8 cellular contexts compared by ENCODE assay signal in genomic region chr1:111139956-111140679, GRCh38. TPM values are rescaled to one million over a fixed set of nuclear protein-coding genes. Genes with fewer than 3 reads are reported as not detected.
DNase-seq lines count a peak whose midpoint lies in the region; ATAC-seq and TF ChIP-seq lines count a peak whose summit lies in the region.

Gene CEPT1 (plus strand): TSS chr1:111140223. CDS start chr1:111147715, 7,492 bp downstream.
Gene DRAM2 (minus strand): TSS chr1:111140093. CDS start chr1:111131554, 8,539 bp downstream.

- H3K27ac ChIP-seq in dorsolateral prefrontal cortex (peak within 1 kb of the TSS; percentile 53 to 98 (median 92)), liver (ENCODE audit: low read depth in 1 of 2, low read length in 2 of 2) (peak within 1 kb of the TSS; percentile 98 to 99)

- peak; percentile 81 for ATAC-seq in GM19397 (IDR thresholded peaks at IDR 0.05; ENCODE audit: unreplicated experiment)
- ATAC-seq in HG03565 (IDR thresholded peaks at IDR 0.05; ENCODE audit: unreplicated experiment), result peak; percentile 52

- peak within 1 kb of the TSS; percentile 95 to 99 (median 97) for H3K27ac Mint-ChIP-seq in CD14-positive monocyte

- no peaks in the 10 kb centered on the region for H3K9me3 Mint-ChIP-seq in CD14-positive monocyte

- peaks cover 31 to 36% of the 10 kb centered on the region in 2 donors for H3K36me3 Mint-ChIP-seq in CD14-positive monocyte

- no peak for TF ChIP-seq CTCF in CD14-positive monocyte (IDR thresholded peaks at IDR 0.05)
- peak in 23 of 56 donors; percentile 5 to 52 (median 28) for TF ChIP-seq CTCF in dorsolateral prefrontal cortex (IDR thresholded peaks at IDR 0.05 in 54 of 56, conservative IDR thresholded peaks at IDR 0.05 in 2 of 56; ENCODE audit: low read depth in 1 of 56, partially characterized antibody in 56 of 56)
- TF ChIP-seq CTCF in liver (IDR thresholded peaks at IDR 0.05; ENCODE audit: low read depth, low read length, missing input control), result no peak

- TF ChIP-seq RAD21 in liver (IDR thresholded peaks at IDR 0.05), result peak in 1 of 2 donors; percentile 3

- WGBS in liver, result under 1% methylated on average over 68 of the region's 68 CpGs

- H3K27me3 ChIP-seq in dorsolateral prefrontal cortex (no peaks in the 10 kb centered on the region), liver (ENCODE audit: control insufficient read depth in 4 of 4, insufficient read depth in 4 of 4, low read length in 3 of 4) (no peaks in the 10 kb centered on the region)

- H3K4me3 Mint-ChIP-seq in CD14-positive monocyte, result peak within 1 kb of the TSS; percentile 99 to 100

- H3K4me1 ChIP-seq in liver (ENCODE audit: control insufficient read depth in 4 of 4, insufficient read depth in 4 of 4, low read length in 3 of 4), result peaks cover 3 to 47% (median 42%) of the 10 kb centered on the region in 4 donors

- H3K9ac ChIP-seq in liver (ENCODE audit: low read depth in 1 of 2, low read length in 2 of 2), result peak within 1 kb of the TSS; percentile 97

- H3K4me3 ChIP-seq in dorsolateral prefrontal cortex, result peak within 1 kb of the TSS; percentile 63 to 98 (median 91)
- H3K4me3 ChIP-seq in liver (ENCODE audit: low read depth in 1 of 3, low read length in 3 of 3), result peak within 1 kb of the TSS; percentile 75 to 98 (median 86)

- peaks cover 0 to 1% (median 0%) of the 10 kb centered on the region in 4 donors for H3K36me3 ChIP-seq in liver (ENCODE audit: control insufficient read depth in 4 of 4, insufficient read depth in 3 of 4, low read depth in 1 of 4, low read length in 3 of 4)

- intact Hi-C loops in CD14-positive monocyte (cut with micrococcal nuclease), result loop anchor here (5.0 to 10.0 kb wide), 3 partner anchors 52 to 305 kb away; partner anchors contain the start of genes ATP5PB (in 1 of the 2) and WDR77 (in 1 of the 2)
- intact Hi-C loops in dorsolateral prefrontal cortex (cut with DNase I), result no loop called here

- DNase-seq in CD14-positive monocyte (ENCODE audit: low spot score), result peak; percentile 88
- DNase-seq in NCI-H748 treated with DMSO at 0.1 percent for 48 hours (lab: John Stamatoyannopoulos, UW), result peak; percentile 74
- peak; percentile 92 to 96 for DNase-seq in activated CD4-positive, alpha-beta T cell treated with anti-CD3 and anti-CD28 coated beads, Interleukin-2, amount 50 U/mL, for 48 hours
- DNase-seq in dorsolateral prefrontal cortex, result peak; percentile 79 to 98 (median 94)
- peak; percentile 94 for DNase-seq in stimulated activated CD4-positive, alpha-beta T cell treated with anti-CD3 and anti-CD28 coated beads, Interleukin-4, amount 100 ng/mL, for 1 hour

- H3K9me3 ChIP-seq in liver (ENCODE audit: control insufficient read depth in 4 of 4, low read length in 3 of 4), result no peaks in the 10 kb centered on the region

- peaks cover 0 to 1% (median 0%) of the 10 kb centered on the region in 3 donors for H3K27me3 Mint-ChIP-seq in CD14-positive monocyte (ENCODE audit: low read depth in 3 of 3)

- H3K4me1 Mint-ChIP-seq in CD14-positive monocyte, result peaks cover 56% of the 10 kb centered on the region

TF ChIP-seq in liver, 16 proteins besides CTCF, POLR2A, EP300 and RAD21:
- TF ChIP-seq EGR1 (IDR thresholded peaks at IDR 0.05; ENCODE audit: low read depth in 2 of 2) (no peak), ATF3 (IDR thresholded peaks at IDR 0.05) (no peak), SP1 (IDR thresholded peaks at IDR 0.05) (peak; percentile 7), FOXA1 (IDR thresholded peaks at IDR 0.05) (peak; percentile 28), ZBTB33 (IDR thresholded peaks at IDR 0.05) (peak; percentile 62), HNF4G (IDR thresholded peaks at IDR 0.05) (no peak), NR2F2 (IDR thresholded peaks at IDR 0.05) (no peak), RXRA (IDR thresholded peaks at IDR 0.05) (peak; percentile 44 to 49), YY1 (IDR thresholded peaks at IDR 0.05) (peak; percentile 77), GABPA (IDR thresholded peaks at IDR 0.05 in 1 of 2, conservative IDR thresholded peaks at IDR 0.05 in 1 of 2) (peak in 1 of 2 donors; percentile 53), HNF4A (conservative IDR thresholded peaks at IDR 0.05) (peak in 1 of 2 donors; percentile 42), FOXA2 (IDR thresholded peaks at IDR 0.05) (no peak), JUND (IDR thresholded peaks at IDR 0.05) (no peak), TAF1 (conservative IDR thresholded peaks at IDR 0.05) (peak; percentile 54)
- TF ChIP-seq, protein P1, sequence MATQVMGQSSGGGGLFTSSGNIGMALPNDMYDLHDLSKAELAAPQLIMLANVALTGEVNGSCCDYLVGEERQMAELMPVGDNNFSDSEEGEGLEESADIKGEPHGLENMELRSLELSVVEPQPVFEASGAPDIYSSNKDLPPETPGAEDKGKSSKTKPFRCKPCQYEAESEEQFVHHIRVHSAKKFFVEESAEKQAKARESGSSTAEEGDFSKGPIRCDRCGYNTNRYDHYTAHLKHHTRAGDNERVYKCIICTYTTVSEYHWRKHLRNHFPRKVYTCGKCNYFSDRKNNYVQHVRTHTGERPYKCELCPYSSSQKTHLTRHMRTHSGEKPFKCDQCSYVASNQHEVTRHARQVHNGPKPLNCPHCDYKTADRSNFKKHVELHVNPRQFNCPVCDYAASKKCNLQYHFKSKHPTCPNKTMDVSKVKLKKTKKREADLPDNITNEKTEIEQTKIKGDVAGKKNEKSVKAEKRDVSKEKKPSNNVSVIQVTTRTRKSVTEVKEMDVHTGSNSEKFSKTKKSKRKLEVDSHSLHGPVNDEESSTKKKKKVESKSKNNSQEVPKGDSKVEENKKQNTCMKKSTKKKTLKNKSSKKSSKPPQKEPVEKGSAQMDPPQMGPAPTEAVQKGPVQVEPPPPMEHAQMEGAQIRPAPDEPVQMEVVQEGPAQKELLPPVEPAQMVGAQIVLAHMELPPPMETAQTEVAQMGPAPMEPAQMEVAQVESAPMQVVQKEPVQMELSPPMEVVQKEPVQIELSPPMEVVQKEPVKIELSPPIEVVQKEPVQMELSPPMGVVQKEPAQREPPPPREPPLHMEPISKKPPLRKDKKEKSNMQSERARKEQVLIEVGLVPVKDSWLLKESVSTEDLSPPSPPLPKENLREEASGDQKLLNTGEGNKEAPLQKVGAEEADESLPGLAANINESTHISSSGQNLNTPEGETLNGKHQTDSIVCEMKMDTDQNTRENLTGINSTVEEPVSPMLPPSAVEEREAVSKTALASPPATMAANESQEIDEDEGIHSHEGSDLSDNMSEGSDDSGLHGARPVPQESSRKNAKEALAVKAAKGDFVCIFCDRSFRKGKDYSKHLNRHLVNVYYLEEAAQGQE (IDR thresholded peaks at IDR 0.05), result peak; percentile 53

RNA-seq across cellular contexts. Expression of gene CEPT1, which starts in this region (rescaled TPM):
- polyA plus RNA-seq in CD14-positive monocyte (10 to 100 TPM; 20.8 to 26.9 TPM), liver (10 to 100 TPM; 10.0 to 18.5 TPM)
- total RNA-seq in dorsolateral prefrontal cortex (10 to 100 TPM; 26.7 to 49.7 (median 38.2) TPM), liver (10 to 100 TPM; 36.8 to 37.3 TPM)

RNA-seq across cellular contexts. Expression of gene DRAM2, which starts in this region (rescaled TPM):
- polyA plus RNA-seq in CD14-positive monocyte, result 100 to 1,000 TPM; 190 to 204 TPM
- total RNA-seq in dorsolateral prefrontal cortex, result 10 to 100 TPM; 11.0 to 38.4 (median 22.1) TPM
- 10 to 100 TPM; 20.4 to 33.9 TPM for total RNA-seq in liver
- 10 to 100 TPM; 15.7 to 19.1 TPM for polyA plus RNA-seq in liver

Comparison
In these comparisons a context has a peak if more than half of its experiments do, and no peak if none do; other contexts are left out.
1. Peak in every context shown above with its lines: DNase-seq, ATAC-seq, H3K4me3 ChIP-seq and H3K27ac ChIP-seq.
2. RNA of gene DRAM2 (polyA plus RNA-seq): 190 to 204 TPM in CD14-positive monocyte; 15.7 to 19.1 TPM in liver; every median in the first group is over 4 times any median in the second.
3. intact Hi-C loops: an anchor here in CD14-positive monocyte (5.0 to 10.0 kb wide); none called in dorsolateral prefrontal cortex.